16 cellular contexts compared by ENCODE assay signal in genomic region chr15:90104551-90104950, GRCh38. TPM values are rescaled to one million over a fixed set of nuclear protein-coding genes. Genes with fewer than 3 reads are reported as not detected.
DNase-seq lines count a peak whose midpoint lies in the region; ATAC-seq and TF ChIP-seq lines count a peak whose summit lies in the region.
"Had no signal": no experiment of that assay in that cellular context is flagged by ENCODE, and none has a peak within 500 bp of the region (broad histone marks: within the 10 kb centered on the region; RNA-seq: fewer than 3 reads in every experiment).

No MANE protein-coding gene starts in this region.

- H3K27me3 ChIP-seq in gastrocnemius medialis (no peaks in the 10 kb centered on the region), MG63 (no peaks in the 10 kb centered on the region)
- H3K27me3 ChIP-seq: dorsolateral prefrontal cortex had no signal

- TF ChIP-seq CTCF in VCaP (conservative IDR thresholded peaks at IDR 0.05): no peak
- no peak for TF ChIP-seq CTCF in gastrocnemius medialis (IDR thresholded peaks at IDR 0.05 in 4 of 5, conservative IDR thresholded peaks at IDR 0.05 in 1 of 5)

- no peak overlapping the region for H3K4me3 ChIP-seq in gastrocnemius medialis
- no peak overlapping the region for H3K4me3 ChIP-seq in MG63
- H3K4me3 ChIP-seq: GM12878 had no signal

- H3K36me3 ChIP-seq in gastrocnemius medialis (no peaks in the 10 kb centered on the region), MG63 (0 out of 2 replicates have a peak, but pooled peaks cover 2% of the 10 kb centered on the region)

- peak; percentile 37 for ATAC-seq in left lobe of liver
- ATAC-seq in gastrocnemius medialis: no peak
- ATAC-seq: GM12878, HCT116 had no signal

- peak; percentile 11 for DNase-seq in NCI-H2029 (lab: John Stamatoyannopoulos, UW)
- no peak for DNase-seq in NCI-H2029 treated with DMSO at 0.1 percent for 48 hours (lab: John Stamatoyannopoulos, UW)
- DNase-seq in left lobe of liver (ENCODE audit: low spot score): peak; percentile 80
- peak in 1 of 2 donors; percentile 31 for DNase-seq in gastrocnemius medialis
- no peak for DNase-seq in stimulated activated CD8-positive, alpha-beta memory T cell treated with anti-CD3 and anti-CD28 coated beads, Interleukin-4, amount 100 ng/mL, for 48 hours
- DNase-seq in MG63: no peak
- no peak for DNase-seq in NCI-H774 (lab: John Stamatoyannopoulos, UW)
- DNase-seq: activated gamma-delta T cell; KG1; NCI-H446; stimulated activated CD4-positive, alpha-beta T cell treated with anti-CD3 and anti-CD28 coated beads, Interleukin-15, amount 100 ng/mL, for 24 hours; SW 1271 had no signal

- no peaks in the 10 kb centered on the region for H3K9me3 ChIP-seq in gastrocnemius medialis
- no peaks in the 10 kb centered on the region for H3K9me3 ChIP-seq in MG63

- H3K4me1 ChIP-seq in gastrocnemius medialis: peaks cover 53 to 60% of the 10 kb centered on the region in 2 donors

- in situ Hi-C loops in gastrocnemius medialis (cut with MboI; ENCODE audit: low sequenced_read_pairs in 4 of 4): no loop called here

- H3K27ac ChIP-seq in VCaP (peak overlapping the region; percentile 98), gastrocnemius medialis (peak overlapping the region; percentile 94 to 100 (median 99))

- no peak for TF ChIP-seq POLR2A in gastrocnemius medialis (IDR thresholded peaks at IDR 0.05)

- intact Hi-C loops in gastrocnemius medialis (cut with DNase I; ENCODE audit: low total_unique reads): loop anchor here (5.0 to 10.0 kb wide), 2 partner anchors 360 to 1192 kb away; partner anchors contain the start of gene MFGE8

RNA-seq across cellular contexts. Expression of gene IDH2, which starts 2.3 kb away (rescaled TPM):
- total RNA-seq in left lobe of liver (292 TPM), gastrocnemius medialis (100 to 1,000 TPM; 349 to 547 (median 423) TPM)
- total RNA-seq in MG63 (2014; rRNA removed; shearing (Covaris generic); ENCODE audit: low replicate concordance): 45.7 and 57.2 TPM in 2 replicates

Comparison
In these comparisons a context has a peak if more than half of its experiments do, and no peak if none do; other contexts are left out.
1. DNase-seq: peak in NCI-H2029 (single experiment) and left lobe of liver (single experiment); none in NCI-H2029 treated with DMSO at 0.1 percent for 48 hours (single experiment), stimulated activated CD8-positive, alpha-beta memory T cell treated with anti-CD3 and anti-CD28 coated beads, Interleukin-4, amount 100 ng/mL, for 48 hours (single experiment), MG63 (single experiment) and NCI-H774 (single experiment).